Comparison of ENCODE assay signal across 1 cellular context in the genomic region with DNA sequence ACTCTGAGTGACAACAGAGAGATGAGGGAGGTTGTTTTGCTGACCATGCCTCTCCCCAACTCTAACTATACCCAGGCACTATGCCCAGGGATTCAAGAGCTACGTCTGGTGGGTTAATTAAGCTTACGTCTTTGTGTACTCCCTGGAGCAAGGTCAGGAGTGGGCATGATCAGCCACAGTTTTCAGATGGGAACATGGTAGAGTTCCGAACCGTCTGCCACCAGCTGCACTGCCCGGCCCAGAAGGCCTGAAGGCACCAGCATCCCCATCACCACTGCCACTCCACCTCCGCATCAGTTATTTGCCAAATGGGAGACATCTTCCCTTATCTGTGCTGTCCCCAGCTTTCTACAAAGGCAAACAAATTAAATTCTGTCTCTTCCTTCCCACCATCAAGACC.
TF ChIP-seq lines count a peak whose summit lies in the region.

No MANE protein-coding gene starts in this region.

TF ChIP-seq in H1, 55 proteins besides CTCF, POLR2A, EP300 and RAD21:
- TF ChIP-seq SRF (IDR thresholded peaks at IDR 0.05; ENCODE audit: low read depth, low read length) (no peak), CBX5 (IDR thresholded peaks at IDR 0.05; ENCODE audit: low read depth, low read length) (no peak), SP1 (IDR thresholded peaks at IDR 0.05; ENCODE audit: low read depth, low read length) (no peak), ASH2L (IDR thresholded peaks at IDR 0.05; ENCODE audit: low read length) (no peak), EGR1 (IDR thresholded peaks at IDR 0.05; ENCODE audit: borderline replicate concordance, low read depth, low read length) (no peak), POLR2AphosphoS5 (IDR thresholded peaks at IDR 0.05; ENCODE audit: low read depth, low read length) (no peak), KDM1A (IDR thresholded peaks at IDR 0.05; ENCODE audit: borderline replicate concordance, low read length) (no peak), SP2 (IDR thresholded peaks at IDR 0.05; ENCODE audit: low read length) (no peak), MAFK (IDR thresholded peaks at IDR 0.05; ENCODE audit: low read depth, low read length) (no peak), TBP (IDR thresholded peaks at IDR 0.05; ENCODE audit: low read depth, low read length) (no peak), TAF1 (IDR thresholded peaks at IDR 0.05; ENCODE audit: low read depth, low read length) (no peak)
TF ChIP-seq in H1: peak in this region for 0.
